In the genomic region with DNA sequence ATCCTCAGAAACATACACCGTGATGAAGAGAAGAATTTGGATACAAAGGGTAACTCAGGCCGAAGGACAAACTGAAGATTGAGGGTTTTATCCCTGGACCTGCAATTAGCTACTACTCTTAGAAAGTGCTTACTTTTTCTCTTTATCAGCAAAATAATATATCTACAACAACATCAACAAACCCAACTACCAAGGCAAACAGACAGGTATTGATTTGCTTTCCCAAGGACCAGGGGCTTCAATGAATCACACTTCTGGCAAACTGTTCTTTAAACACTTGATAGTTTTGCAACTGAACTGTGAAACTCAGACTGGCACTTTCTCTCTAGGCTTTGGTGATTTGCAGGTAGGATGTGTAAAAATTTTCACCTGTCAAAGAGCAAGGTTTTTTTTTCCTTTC, we compare ENCODE assay signal across 1 cellular context.
A peak's percentile ranks its signal among the peaks of the same experiment; 100 is the strongest.
TF ChIP-seq lines count a peak whose summit lies in the region.

No MANE protein-coding gene starts in this region.

TF ChIP-seq in HepG2, 621 proteins besides CTCF, POLR2A, EP300 and RAD21 (continued from another document and continues in another):
- TF ChIP-seq AHDC1 (CRISPR knock-in tag; IDR thresholded peaks at IDR 0.05; ENCODE audit: borderline replicate concordance) (peak; percentile 84), SKI (IDR thresholded peaks at IDR 0.05; ENCODE audit: partially characterized antibody) (no peak), THYN1 (CRISPR knock-in tag; IDR thresholded peaks at IDR 0.05; ENCODE audit: borderline replicate concordance, low read depth) (no peak), HMG20A (CRISPR knock-in tag; IDR thresholded peaks at IDR 0.05; ENCODE audit: borderline replicate concordance) (0 out of 2 replicates have a peak, but pooled peaks have one; percentile 64), GATAD2A (CRISPR knock-in tag; IDR thresholded peaks at IDR 0.05) (peak; percentile 85), ZNF280B (CRISPR knock-in tag; IDR thresholded peaks at IDR 0.05; ENCODE audit: borderline replicate concordance) (no peak), SOX6 (IDR thresholded peaks at IDR 0.05) (no peak), SOX6 (CRISPR knock-in tag; IDR thresholded peaks at IDR 0.05) (peak; percentile 51; the same call in 1 of the 2 replicates), ZNF788 (CRISPR knock-in tag; IDR thresholded peaks at IDR 0.05; ENCODE audit: borderline replicate concordance) (no peak), ZNF672 (CRISPR knock-in tag; IDR thresholded peaks at IDR 0.05) (no peak), AKAP8 (CRISPR knock-in tag; IDR thresholded peaks at IDR 0.05) (no peak), ZNF335 (CRISPR knock-in tag; IDR thresholded peaks at IDR 0.05) (no peak), KDM2A (CRISPR knock-in tag; IDR thresholded peaks at IDR 0.05; ENCODE audit: borderline replicate concordance, low read depth) (no peak), ZXDC (CRISPR knock-in tag; IDR thresholded peaks at IDR 0.05) (no peak), NFYC (CRISPR knock-in tag; IDR thresholded peaks at IDR 0.05) (no peak), ZNF75D (CRISPR knock-in tag; IDR thresholded peaks at IDR 0.05; ENCODE audit: borderline replicate concordance) (no peak), KAT2B (IDR thresholded peaks at IDR 0.05; ENCODE audit: borderline replicate concordance, low read depth, low read length) (peak; percentile 68; the same call in 1 of the 2 replicates), ZNF264 (CRISPR knock-in tag; IDR thresholded peaks at IDR 0.05) (no peak), NFKBIZ (CRISPR knock-in tag; IDR thresholded peaks at IDR 0.05) (no peak), SP2 (CRISPR knock-in tag; IDR thresholded peaks at IDR 0.05) (no peak), CBX1 (IDR thresholded peaks at IDR 0.05; ENCODE audit: low read depth) (no peak), ZNF160 (CRISPR knock-in tag; IDR thresholded peaks at IDR 0.05) (no peak), NR2F6 (IDR thresholded peaks at IDR 0.05) (peak; percentile 20; the same call in 1 of the 2 replicates), NR2F6 (CRISPR knock-in tag; IDR thresholded peaks at IDR 0.05) (no peak), FOXP1 (IDR thresholded peaks at IDR 0.05) (no peak), FOXP1 (CRISPR knock-in tag; IDR thresholded peaks at IDR 0.05) (peak; percentile 83; the same call in 1 of the 2 replicates), FOXA3 (CRISPR knock-in tag; IDR thresholded peaks at IDR 0.05) (peak; percentile 85), TIGD3 (CRISPR knock-in tag; IDR thresholded peaks at IDR 0.05; ENCODE audit: borderline replicate concordance) (no peak), MAF1 (CRISPR knock-in tag; IDR thresholded peaks at IDR 0.05; ENCODE audit: borderline replicate concordance) (no peak), SMC3 (IDR thresholded peaks at IDR 0.05; ENCODE audit: low read length) (no peak), HES4 (CRISPR knock-in tag; IDR thresholded peaks at IDR 0.05; ENCODE audit: borderline replicate concordance) (no peak), ZEB1 (IDR thresholded peaks at IDR 0.05; ENCODE audit: insufficient replicate concordance, low read depth) (no peak), ZNF704 (CRISPR knock-in tag; IDR thresholded peaks at IDR 0.05; ENCODE audit: borderline replicate concordance) (no peak), CBX2 (IDR thresholded peaks at IDR 0.05; ENCODE audit: low read depth, low read length) (no peak), CBX2 (CRISPR knock-in tag; IDR thresholded peaks at IDR 0.05; ENCODE audit: low read depth) (peak; percentile 52; the same call in 1 of the 2 replicates), HOXA3 (CRISPR knock-in tag; IDR thresholded peaks at IDR 0.05) (no peak), ISL2 (CRISPR knock-in tag; IDR thresholded peaks at IDR 0.05) (0 out of 2 replicates have a peak, but pooled peaks have one; percentile 32), PAXIP1 (CRISPR knock-in tag; conservative IDR thresholded peaks at IDR 0.05) (peak; percentile 71)
- TF ChIP-seq, protein P1, sequence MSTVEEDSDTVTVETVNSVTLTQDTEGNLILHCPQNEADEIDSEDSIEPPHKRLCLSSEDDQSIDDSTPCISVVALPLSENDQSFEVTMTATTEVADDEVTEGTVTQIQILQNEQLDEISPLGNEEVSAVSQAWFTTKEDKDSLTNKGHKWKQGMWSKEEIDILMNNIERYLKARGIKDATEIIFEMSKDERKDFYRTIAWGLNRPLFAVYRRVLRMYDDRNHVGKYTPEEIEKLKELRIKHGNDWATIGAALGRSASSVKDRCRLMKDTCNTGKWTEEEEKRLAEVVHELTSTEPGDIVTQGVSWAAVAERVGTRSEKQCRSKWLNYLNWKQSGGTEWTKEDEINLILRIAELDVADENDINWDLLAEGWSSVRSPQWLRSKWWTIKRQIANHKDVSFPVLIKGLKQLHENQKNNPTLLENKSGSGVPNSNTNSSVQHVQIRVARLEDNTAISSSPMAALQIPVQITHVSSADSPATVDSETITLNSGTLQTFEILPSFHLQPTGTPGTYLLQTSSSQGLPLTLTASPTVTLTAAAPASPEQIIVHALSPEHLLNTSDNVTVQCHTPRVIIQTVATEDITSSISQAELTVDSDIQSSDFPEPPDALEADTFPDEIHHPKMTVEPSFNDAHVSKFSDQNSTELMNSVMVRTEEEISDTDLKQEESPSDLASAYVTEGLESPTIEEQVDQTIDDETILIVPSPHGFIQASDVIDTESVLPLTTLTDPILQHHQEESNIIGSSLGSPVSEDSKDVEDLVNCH (CRISPR knock-in tag; IDR thresholded peaks at IDR 0.05), result no peak
- TF ChIP-seq, protein P2, sequence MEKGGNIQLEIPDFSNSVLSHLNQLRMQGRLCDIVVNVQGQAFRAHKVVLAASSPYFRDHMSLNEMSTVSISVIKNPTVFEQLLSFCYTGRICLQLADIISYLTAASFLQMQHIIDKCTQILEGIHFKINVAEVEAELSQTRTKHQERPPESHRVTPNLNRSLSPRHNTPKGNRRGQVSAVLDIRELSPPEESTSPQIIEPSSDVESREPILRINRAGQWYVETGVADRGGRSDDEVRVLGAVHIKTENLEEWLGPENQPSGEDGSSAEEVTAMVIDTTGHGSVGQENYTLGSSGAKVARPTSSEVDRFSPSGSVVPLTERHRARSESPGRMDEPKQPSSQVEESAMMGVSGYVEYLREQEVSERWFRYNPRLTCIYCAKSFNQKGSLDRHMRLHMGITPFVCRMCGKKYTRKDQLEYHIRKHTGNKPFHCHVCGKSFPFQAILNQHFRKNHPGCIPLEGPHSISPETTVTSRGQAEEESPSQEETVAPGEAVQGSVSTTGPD (CRISPR knock-in tag; IDR thresholded peaks at IDR 0.05), result peak; percentile 85
- TF ChIP-seq, protein P3, sequence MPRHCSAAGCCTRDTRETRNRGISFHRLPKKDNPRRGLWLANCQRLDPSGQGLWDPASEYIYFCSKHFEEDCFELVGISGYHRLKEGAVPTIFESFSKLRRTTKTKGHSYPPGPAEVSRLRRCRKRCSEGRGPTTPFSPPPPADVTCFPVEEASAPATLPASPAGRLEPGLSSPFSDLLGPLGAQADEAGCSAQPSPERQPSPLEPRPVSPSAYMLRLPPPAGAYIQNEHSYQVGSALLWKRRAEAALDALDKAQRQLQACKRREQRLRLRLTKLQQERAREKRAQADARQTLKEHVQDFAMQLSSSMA (CRISPR knock-in tag; IDR thresholded peaks at IDR 0.05), result no peak
